8 cellular contexts compared by ENCODE assay signal in genomic region chr6:167907837-167908681, GRCh38.
A peak's percentile ranks its signal among the peaks of the same experiment; 100 is the strongest.
DNase-seq lines count a peak whose midpoint lies in the region; ATAC-seq, FAIRE-seq and TF ChIP-seq lines count a peak whose summit lies in the region.

No MANE protein-coding gene starts in this region.

- peaks cover 3% of the 10 kb centered on the region; the same call in 1 of the 2 replicates for H3K9me1 ChIP-seq in IMR-90 (ENCODE audit: insufficient read depth, low read length)
- H3K9me1 ChIP-seq in keratinocyte (ENCODE audit: control insufficient read depth, extremely low read depth, insufficient read depth, low read length), result no peaks in the 10 kb centered on the region

- DNase-seq in AG08395 (ENCODE audit: low spot score) (peak; percentile 38), IMR-90 (peak; percentile 28), keratinocyte (ENCODE audit: low read depth, low spot score) (no peak), middle frontal gyrus (ENCODE audit: extremely low spot score, low spot score) (no peak), foreskin melanocyte (no peak)
- DNase-seq in activated naive CD4-positive, alpha-beta T cell treated with anti-CD3 and anti-CD28 coated beads, Interleukin-2, amount 50 U/mL, for 16 hours, result no peak

- H3K4ac ChIP-seq in IMR-90 (ENCODE audit: low read depth, low read length), result no peak overlapping the region

- no peaks in the 10 kb centered on the region for H3K9me3 ChIP-seq in IMR-90 (ENCODE audit: control insufficient read depth, insufficient read depth, low read length)
- no peaks in the 10 kb centered on the region for H3K9me3 ChIP-seq in keratinocyte (ENCODE audit: control insufficient read depth, low read depth, low read length)

- no peak overlapping the region for H2AK9ac ChIP-seq in IMR-90 (replicated peaks; ENCODE audit: low read depth, low read length, poor library complexity)

- no peak overlapping the region for H2BK120ac ChIP-seq in IMR-90 (ENCODE audit: low read depth, low read length)

- H3K14ac ChIP-seq in IMR-90 (replicated peaks; ENCODE audit: low read depth, low read length), result no peak overlapping the region

- no peak overlapping the region for H2AK5ac ChIP-seq in IMR-90 (ENCODE audit: low read depth, low read length)

- H2BK5ac ChIP-seq in IMR-90 (ENCODE audit: low read depth, low read length, poor library complexity, severe bottlenecking), result no peak overlapping the region

- H3K4me2 ChIP-seq in IMR-90 (ENCODE audit: low read depth, low read length), result no peak overlapping the region
- no peak overlapping the region for H3K4me2 ChIP-seq in keratinocyte (ENCODE audit: control insufficient read depth, extremely low read depth, insufficient read depth, low read depth, low read length)

- ATAC-seq in IMR-90 (ENCODE audit: low read depth) (peak; percentile 72), GM18861 (IDR thresholded peaks at IDR 0.05; ENCODE audit: unreplicated experiment) (no peak)

- intact Hi-C loops in IMR-90 (cut with micrococcal nuclease), result loop anchor here (1.0 to 5.0 kb wide), 4 partner anchors 144 to 976 kb away; no protein-coding TSS in a partner anchor

- H4K91ac ChIP-seq in IMR-90 (ENCODE audit: insufficient read depth, low read depth, low read length), result no peak overlapping the region

- TF ChIP-seq POLR2A in IMR-90 (IDR thresholded peaks at IDR 0.05; ENCODE audit: low read depth, low read length), result no peak

- CTCF ChIA-PET in IMR-90 (lab: Yijun Ruan, JAX), result interaction anchor here (0.6 to 2.8 kb wide), 4 partner anchors 18 to 225 kb away, joined by 3 to 10 read pairs (median 4); no protein-coding TSS in a partner anchor

- no peak overlapping the region for H2BK15ac ChIP-seq in IMR-90 (ENCODE audit: low read depth, low read length)

- dilution Hi-C loops in IMR-90 (cut with HindIII; ENCODE audit: low sequenced_read_pairs, unreplicated experiment) (no loop called here), keratinocyte (cut with MboI; ENCODE audit: extremely low pct_ligation_motif_present, low sequenced_read_pairs) (no loop called here)

- BruUV-seq in IMR-90 (replicated peaks; lab: Mats Ljungman, UMichigan), result no TSS peak

- H2BK20ac ChIP-seq in IMR-90 (ENCODE audit: low read depth, low read length), result no peak overlapping the region

- no peak overlapping the region for H3K18ac ChIP-seq in IMR-90 (ENCODE audit: low read depth, low read length)

- H3K27me3 ChIP-seq in IMR-90 (ENCODE audit: control insufficient read depth, insufficient read depth, low read length) (no peaks in the 10 kb centered on the region), keratinocyte (ENCODE audit: control insufficient read depth, extremely low read depth, insufficient read depth, low read length) (no peaks in the 10 kb centered on the region)

- peak; percentile 36 for FAIRE-seq in keratinocyte (lab: Jason Lieb, UNC)

- H3K79me2 ChIP-seq in keratinocyte (ENCODE audit: control insufficient read depth, insufficient read depth, low read length), result no peaks in the 10 kb centered on the region

- no peak overlapping the region; the same call in 1 of the 2 replicates for H3K56ac ChIP-seq in IMR-90 (ENCODE audit: extremely low read depth, insufficient read depth, low read length)

- POLR2A ChIA-PET in IMR-90 (lab: Charles Lee; ENCODE audit: unreplicated experiment), result no interaction called here

- no peak overlapping the region for H4K5ac ChIP-seq in IMR-90 (ENCODE audit: low read depth, low read length)

- in situ Hi-C loops in IMR-90 (cut with MboI; ENCODE audit: low sequenced_read_pairs), result loop anchor here (25.0 kb wide), 1 partner anchor 979 kb away; no protein-coding TSS in a partner anchor

- no CpG with 5 or more reads among the region's 7 CpGs for WGBS in IMR-90 (ENCODE audit: extremely low coverage in 2 of 2, insufficient read length in 1 of 2), 2 experiments

- peak; percentile 48 for TF ChIP-seq CTCF in IMR-90 (conservative IDR thresholded peaks at IDR 0.05; ENCODE audit: low read depth, low read length)
- TF ChIP-seq CTCF in VCaP (conservative IDR thresholded peaks at IDR 0.05), result peak; percentile 82
- peak; percentile 39 to 57 (median 43) for TF ChIP-seq CTCF in keratinocyte (optimal IDR thresholded peaks at IDR 0.05 in 1 of 3, IDR thresholded peaks at IDR 0.05 in 1 of 3, conservative IDR thresholded peaks at IDR 0.05 in 1 of 3; ENCODE audit: extremely low read depth in 1 of 3, insufficient read depth in 2 of 3, low read length in 3 of 3)

- no peak overlapping the region for H3K23ac ChIP-seq in IMR-90 (ENCODE audit: low read depth, low read length)

- H4K20me1 ChIP-seq in IMR-90 (ENCODE audit: insufficient read depth, low read length) (no peaks in the 10 kb centered on the region), keratinocyte (ENCODE audit: control insufficient read depth, extremely low read depth, insufficient read depth, low read length) (no peaks in the 10 kb centered on the region)

- H3K4me3 ChIP-seq in IMR-90 (ENCODE audit: insufficient read depth, low read depth, low read length) (no peak overlapping the region), keratinocyte (ENCODE audit: control insufficient read depth in 2 of 3, extremely low read depth in 1 of 3, insufficient read depth in 2 of 3, low read depth in 1 of 3, low read length in 3 of 3) (no peak overlapping the region)

- H4K8ac ChIP-seq in IMR-90 (ENCODE audit: low read depth in 2 of 2, low read length in 2 of 2), result no peak overlapping the region

- H3K4me1 ChIP-seq in IMR-90 (ENCODE audit: control insufficient read depth, insufficient read depth, low read length) (no peaks in the 10 kb centered on the region), keratinocyte (ENCODE audit: control insufficient read depth, extremely low read depth, insufficient read depth, low read length) (no peaks in the 10 kb centered on the region)

- H3K27ac ChIP-seq in IMR-90 (ENCODE audit: insufficient read depth, low read length), result no peak overlapping the region
- H3K27ac ChIP-seq in VCaP, result peak overlapping the region; percentile 76
- H3K27ac ChIP-seq in keratinocyte (ENCODE audit: control insufficient read depth, insufficient read depth, low read length), result no peak overlapping the region

- TF ChIP-seq RAD21 in IMR-90 (IDR thresholded peaks at IDR 0.05; ENCODE audit: low read length), result peak; percentile 58

- no peak overlapping the region for H3K9ac ChIP-seq in IMR-90 (ENCODE audit: low read depth, low read length)
- H3K9ac ChIP-seq in keratinocyte (ENCODE audit: control insufficient read depth, extremely low read depth, insufficient read depth, low read length), result no peak overlapping the region

- H3K36me3 ChIP-seq in IMR-90 (ENCODE audit: control insufficient read depth, insufficient read depth, low read length), result peaks cover 2% of the 10 kb centered on the region; the same call in 1 of the 2 replicates
- peaks cover 10 to 17% of the 10 kb centered on the region in 2 experiments for H3K36me3 ChIP-seq in keratinocyte (ENCODE audit: control insufficient read depth in 2 of 2, extremely low read depth in 1 of 2, insufficient read depth in 2 of 2, low read length in 2 of 2)

- no peak overlapping the region for H2AFZ ChIP-seq in IMR-90 (replicated peaks; ENCODE audit: low read length, poor library complexity)
- no peak overlapping the region for H2AFZ ChIP-seq in keratinocyte (ENCODE audit: control insufficient read depth, low read length)

- no peaks in the 10 kb centered on the region for H3K79me1 ChIP-seq in IMR-90 (ENCODE audit: low read depth in 1 of 2, low read length in 2 of 2)

TF ChIP-seq in IMR-90, 13 proteins besides CTCF, POLR2A, EP300 and RAD21:
- TF ChIP-seq SMC3 (IDR thresholded peaks at IDR 0.05; ENCODE audit: low read depth, low read length) (peak; percentile 46), USF2 (IDR thresholded peaks at IDR 0.05; ENCODE audit: low read depth, low read length) (no peak), CEBPB (IDR thresholded peaks at IDR 0.05; ENCODE audit: low read depth, low read length) (no peak)

Comparison
In these comparisons a context has a peak if more than half of its experiments do, and no peak if none do; other contexts are left out.
1. DNase-seq: peak in AG08395 (single experiment) and IMR-90 (single experiment); none in keratinocyte (single experiment), middle frontal gyrus (single experiment), foreskin melanocyte (single experiment) and activated naive CD4-positive, alpha-beta T cell treated with anti-CD3 and anti-CD28 coated beads, Interleukin-2, amount 50 U/mL, for 16 hours (single experiment).
2. Peak in every context shown above with its lines, with median percentiles within 50 percentile points of each other: CTCF ChIP-seq.